28 cellular contexts compared by ENCODE assay signal in the genomic region with DNA sequence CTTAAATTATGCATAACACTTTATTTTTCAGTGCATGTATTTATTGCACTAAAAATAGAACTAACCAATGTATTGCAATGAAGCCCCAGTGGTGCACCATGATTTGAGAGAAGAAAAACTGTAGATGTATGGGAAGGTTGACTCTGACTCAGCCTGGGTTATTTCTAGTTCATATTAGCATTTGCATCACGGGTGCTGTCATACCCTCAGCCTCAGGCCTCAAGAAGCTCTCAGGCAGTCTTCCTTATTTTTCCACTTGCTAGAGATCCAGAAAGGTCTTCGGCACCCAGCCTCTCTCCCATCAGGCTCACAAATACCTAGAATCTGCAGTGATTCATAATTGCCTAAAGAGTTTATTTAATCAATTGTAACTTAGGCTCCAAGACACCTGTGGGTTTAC.
"Had no signal": no experiment of that assay in that cellular context is flagged by ENCODE, and none has a peak within 500 bp of the region (broad histone marks: within the 10 kb centered on the region; RNA-seq: fewer than 3 reads in every experiment).

No MANE protein-coding gene starts in this region.

- H3K27me3 ChIP-seq: left lung, pancreas, right atrium auricular region, right lobe of liver, tibial nerve, uterus had no signal

- H3K4me1 ChIP-seq: left lung, lower lobe of right lung, pancreas, psoas muscle, right atrium auricular region, right lobe of liver, tibial nerve, uterus had no signal

- H3K4me1 Mint-ChIP-seq: immature natural killer cell; naive thymus-derived CD8-positive, alpha-beta T cell; nephron; neural crest cell; stimulated activated memory B cell treated with anti-CD40 and anti-IgM and Interleukin-4, amounts not matched to agents 10 μg/mL and 1 μg/mL and 100 μg/mL, for 72 hours; stimulated activated naive CD8-positive, alpha-beta T cell treated with anti-CD3 and anti-CD28 coated beads, Interleukin-15, amount 100 ng/mL, for 72 hours had no signal

- H3K27ac ChIP-seq: left lung, lower lobe of right lung, pancreas, psoas muscle, right atrium auricular region, right lobe of liver, tibial nerve, uterus had no signal

- H3K27me3 Mint-ChIP-seq: stimulated activated memory B cell treated with anti-CD40 and anti-IgM and Interleukin-4, amounts not matched to agents 10 μg/mL and 1 μg/mL and 100 μg/mL, for 72 hours; stimulated activated naive CD8-positive, alpha-beta T cell treated with anti-CD3 and anti-CD28 coated beads, Interleukin-15, amount 100 ng/mL, for 72 hours; type B pancreatic cell had no signal

- H3K36me3 ChIP-seq: left lung, lower lobe of right lung, pancreas, right atrium auricular region, right lobe of liver, tibial nerve, uterus had no signal

- H3K4me2 ChIP-seq: smooth muscle cell had no signal

- H3K27ac Mint-ChIP-seq: immature natural killer cell; naive thymus-derived CD8-positive, alpha-beta T cell; nephron; stimulated activated memory B cell treated with anti-CD40 and anti-IgM and Interleukin-4, amounts not matched to agents 10 μg/mL and 1 μg/mL and 100 μg/mL, for 72 hours; stimulated activated naive CD8-positive, alpha-beta T cell treated with anti-CD3 and anti-CD28 coated beads, Interleukin-15, amount 100 ng/mL, for 72 hours; type B pancreatic cell had no signal

- H3K4me3 ChIP-seq: left lung, lower lobe of right lung, pancreas, psoas muscle, right atrium auricular region, right lobe of liver, smooth muscle cell, tibial nerve, uterus had no signal

- H3K36me3 Mint-ChIP-seq: immature natural killer cell; naive thymus-derived CD8-positive, alpha-beta T cell; stimulated activated memory B cell treated with anti-CD40 and anti-IgM and Interleukin-4, amounts not matched to agents 10 μg/mL and 1 μg/mL and 100 μg/mL, for 72 hours; type B pancreatic cell had no signal

- H3K4me3 Mint-ChIP-seq: immature natural killer cell; naive thymus-derived CD8-positive, alpha-beta T cell; nephron; neural crest cell; stimulated activated memory B cell treated with anti-CD40 and anti-IgM and Interleukin-4, amounts not matched to agents 10 μg/mL and 1 μg/mL and 100 μg/mL, for 72 hours; stimulated activated naive CD8-positive, alpha-beta T cell treated with anti-CD3 and anti-CD28 coated beads, Interleukin-15, amount 100 ng/mL, for 72 hours; type B pancreatic cell had no signal

- ATAC-seq: left colon; left lung; lower lobe of right lung; naive thymus-derived CD8-positive, alpha-beta T cell; pancreas; psoas muscle; right lobe of liver; stimulated activated memory B cell treated with anti-CD40 and anti-IgM and Interleukin-4, amounts not matched to agents 10 μg/mL and 1 μg/mL and 100 μg/mL, for 72 hours; stimulated activated naive CD8-positive, alpha-beta T cell treated with anti-CD3 and anti-CD28 coated beads, Interleukin-15, amount 100 ng/mL, for 72 hours had no signal

- H3K9me3 Mint-ChIP-seq: nephron; neural crest cell; stimulated activated memory B cell treated with anti-CD40 and anti-IgM and Interleukin-4, amounts not matched to agents 10 μg/mL and 1 μg/mL and 100 μg/mL, for 72 hours; stimulated activated naive CD8-positive, alpha-beta T cell treated with anti-CD3 and anti-CD28 coated beads, Interleukin-15, amount 100 ng/mL, for 72 hours; type B pancreatic cell had no signal

- H3K9me3 ChIP-seq: left lung, lower lobe of right lung, pancreas, psoas muscle, right atrium auricular region, right lobe of liver, tibial nerve, uterus had no signal

- DNase-seq: hypothalamus; immature natural killer cell; kidney; left colon; left lung; lower lobe of right lung; mammary epithelial cell; mesenchymal stem cell; naive thymus-derived CD8-positive, alpha-beta T cell; pancreas; posterior cingulate gyrus; psoas muscle; right lobe of liver; stimulated activated CD4-positive, alpha-beta T cell treated with anti-CD3 and anti-CD28 coated beads, Interleukin-1b, Interleukin-23, amount 100 ng/mL, for 48 hours; stimulated activated CD4-positive, alpha-beta T cell treated with anti-CD3 and anti-CD28 coated beads, Interleukin-2, amount 100 ng/mL, for 48 hours; stimulated activated CD4-positive, alpha-beta T cell treated with anti-CD3 and anti-CD28 coated beads, Interleukin-4, amount 100 ng/mL, for 4 hours; stimulated activated CD8-positive, alpha-beta memory T cell treated with anti-CD3 and anti-CD28 coated beads, Interleukin-4, amount 100 ng/mL, for 48 hours; stimulated activated naive CD4-positive, alpha-beta T cell treated with Interleukin-2 at 50 U/mL for 16 hours; stimulated activated naive CD8-positive, alpha-beta T cell treated with anti-CD3 and anti-CD28 coated beads, Interleukin-15, amount 100 ng/mL, for 72 hours; substantia nigra; uterus had no signal
